Comparison of ENCODE assay signal across 2 cellular contexts in genomic region chr5:138949223-138949574, GRCh38.
TF ChIP-seq lines count a peak whose summit lies in the region.

No MANE protein-coding gene starts in this region.

TF ChIP-seq in HepG2, 621 proteins besides CTCF, POLR2A, EP300 and RAD21:
- no peak for TF ChIP-seq ZEB1 (IDR thresholded peaks at IDR 0.05; ENCODE audit: insufficient replicate concordance, low read depth)
- TF ChIP-seq RBM22 (optimal IDR thresholded peaks at IDR 0.05; ENCODE audit: low read length): peak; percentile 29
- TF ChIP-seq CBFB (CRISPR knock-in tag; IDR thresholded peaks at IDR 0.05): no peak
TF ChIP-seq in HepG2: peak in this region for 1.

TF ChIP-seq in H1, 55 proteins besides CTCF, POLR2A, EP300 and RAD21:
- TF ChIP-seq HDAC2 (IDR thresholded peaks at IDR 0.05; ENCODE audit: borderline replicate concordance in 1 of 2, low read depth in 2 of 2, low read length in 2 of 2) (no peak), CREB1 (IDR thresholded peaks at IDR 0.05) (no peak), FOSL1 (IDR thresholded peaks at IDR 0.05; ENCODE audit: insufficient read depth, low read depth, low read length) (no peak), SP1 (IDR thresholded peaks at IDR 0.05; ENCODE audit: low read depth, low read length) (no peak), KDM4A (IDR thresholded peaks at IDR 0.05; ENCODE audit: low read depth, low read length, severe bottlenecking) (no peak), EZH2 (IDR thresholded peaks at IDR 0.05; ENCODE audit: low read depth, low read length, severe bottlenecking) (no peak), BRCA1 (IDR thresholded peaks at IDR 0.05; ENCODE audit: low read depth, low read length) (no peak), YY1 (IDR thresholded peaks at IDR 0.05; ENCODE audit: low read depth, low read length) (no peak)
- TF ChIP-seq, protein P1, sequence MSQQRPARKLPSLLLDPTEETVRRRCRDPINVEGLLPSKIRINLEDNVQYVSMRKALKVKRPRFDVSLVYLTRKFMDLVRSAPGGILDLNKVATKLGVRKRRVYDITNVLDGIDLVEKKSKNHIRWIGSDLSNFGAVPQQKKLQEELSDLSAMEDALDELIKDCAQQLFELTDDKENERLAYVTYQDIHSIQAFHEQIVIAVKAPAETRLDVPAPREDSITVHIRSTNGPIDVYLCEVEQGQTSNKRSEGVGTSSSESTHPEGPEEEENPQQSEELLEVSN (IDR thresholded peaks at IDR 0.05): no peak
TF ChIP-seq in H1: peak in this region for 0.
